ENCODE assay signal across 23 cellular contexts in genomic region chr19:28061111-28061510, GRCh38.
DNase-seq lines count a peak whose midpoint lies in the region; ATAC-seq, FAIRE-seq and TF ChIP-seq lines count a peak whose summit lies in the region.
"Had no signal": no experiment of that assay in that cellular context is flagged by ENCODE, and none has a peak within 500 bp of the region (broad histone marks: within the 10 kb centered on the region; RNA-seq: fewer than 3 reads in every experiment).

No MANE protein-coding gene starts in this region.

- H3K36me3 ChIP-seq in body of pancreas (replicated peaks in 1 of 2; ENCODE audit: insufficient read depth in 1 of 2, low read depth in 2 of 2): no peaks in the 10 kb centered on the region
- no peaks in the 10 kb centered on the region for H3K36me3 ChIP-seq in pancreas
- H3K36me3 ChIP-seq: BLaER1 treated with 17β-estradiol and CSF1 and Interleukin-3, amounts not matched to agents 10 nM and 100 nM had no signal

- no peaks in the 10 kb centered on the region for H3K9me3 ChIP-seq in body of pancreas
- no peaks in the 10 kb centered on the region for H3K9me3 ChIP-seq in pancreas
- H3K9me3 ChIP-seq: Caco-2 had no signal

- H3K4me3 ChIP-seq in body of pancreas: no peak overlapping the region
- no peak overlapping the region for H3K4me3 ChIP-seq in pancreas
- H3K4me3 ChIP-seq: A549; BLaER1 treated with 17β-estradiol and CSF1 and Interleukin-3, amounts not matched to agents 10 nM and 100 nM; GM12878 had no signal

- WGBS in body of pancreas, 2 donors: 33 to 50% methylated on average over 1 of the region's 1 CpG
- 23 to 41% methylated on average over 1 of the region's 1 CpG for WGBS in pancreas, 2 donors

- no peaks in the 10 kb centered on the region for H3K27me3 Mint-ChIP-seq in glutamatergic neuron (ENCODE audit: unreplicated experiment)
- H3K27me3 Mint-ChIP-seq: B cell; CD4-positive, alpha-beta T cell had no signal

- H3K27ac ChIP-seq in body of pancreas: no peak overlapping the region
- H3K27ac ChIP-seq in pancreas: no peak overlapping the region
- H3K27ac ChIP-seq: 22Rv1; A549; BLaER1 treated with 17β-estradiol and CSF1 and Interleukin-3, amounts not matched to agents 10 nM and 100 nM; C4-2B had no signal

- no peak overlapping the region for H3K4me3 Mint-ChIP-seq in glutamatergic neuron (ENCODE audit: unreplicated experiment)
- H3K4me3 Mint-ChIP-seq: B cell; CD4-positive, alpha-beta T cell; CD8-positive, alpha-beta T cell had no signal

- TF ChIP-seq CTCF in body of pancreas (IDR thresholded peaks at IDR 0.05) (no peak), pancreas (IDR thresholded peaks at IDR 0.05) (no peak), GM10266 (IDR thresholded peaks at IDR 0.05; ENCODE audit: control insufficient read depth, insufficient read depth, low read depth, missing control alignments) (no peak), glutamatergic neuron (IDR thresholded peaks at IDR 0.05; ENCODE audit: partially characterized antibody, unreplicated experiment) (no peak)

- TF ChIP-seq POLR2A in body of pancreas (IDR thresholded peaks at IDR 0.05): no peak

- H3K4me1 ChIP-seq in body of pancreas (no peaks in the 10 kb centered on the region), pancreas (no peaks in the 10 kb centered on the region)
- H3K4me1 ChIP-seq: A549; BLaER1 treated with 17β-estradiol and CSF1 and Interleukin-3, amounts not matched to agents 10 nM and 100 nM; Caco-2 had no signal

- DNase-seq in cardiac septum (ENCODE audit: low spot score) (peak; percentile 29), Right ventricle myocardium superior (no peak), body of pancreas (peak in 3 of 4 donors; percentile 32 to 59 (median 32)), pancreas (peak in 3 of 6 donors; percentile 47 to 65 (median 61)), GM10266 (ENCODE audit: extremely low spot score) (no peak), glutamatergic neuron (no peak)
- DNase-seq: AML-193; Caco-2; Calu3; CD4-positive, alpha-beta T cell; CD8-positive, alpha-beta T cell; DMS79 treated with DMSO at 0.1 percent for 48 hours; GF-D8 had no signal

- intact Hi-C loops in cardiac septum (cut with DNase I) (no loop called here), Right ventricle myocardium superior (cut with DNase I) (no loop called here), body of pancreas (cut with DNase I) (no loop called here), pancreas (cut with DNase I) (no loop called here)

- H3K36me3 Mint-ChIP-seq in glutamatergic neuron (ENCODE audit: unreplicated experiment): no peaks in the 10 kb centered on the region
- H3K36me3 Mint-ChIP-seq: CD8-positive, alpha-beta T cell had no signal

- H3K27me3 ChIP-seq in body of pancreas: no peaks in the 10 kb centered on the region
- no peaks in the 10 kb centered on the region for H3K27me3 ChIP-seq in pancreas
- H3K27me3 ChIP-seq: BLaER1 treated with 17β-estradiol and CSF1 and Interleukin-3, amounts not matched to agents 10 nM and 100 nM had no signal

- H3K27ac Mint-ChIP-seq in glutamatergic neuron (ENCODE audit: unreplicated experiment): no peak overlapping the region
- H3K27ac Mint-ChIP-seq: B cell; CD4-positive, alpha-beta T cell; CD8-positive, alpha-beta T cell had no signal

- ATAC-seq in Right ventricle myocardium superior (ENCODE audit: poor library complexity) (no peak), body of pancreas (no peak), pancreas (peak in 3 of 4 donors; percentile 57 to 88 (median 61))
- ATAC-seq: A549; CD8-positive, alpha-beta T cell; GM12878 had no signal

- peaks cover 2% of the 10 kb centered on the region for H3K9me3 Mint-ChIP-seq in glutamatergic neuron (ENCODE audit: unreplicated experiment)
- H3K9me3 Mint-ChIP-seq: CD4-positive, alpha-beta T cell had no signal

- H3K4me1 Mint-ChIP-seq in glutamatergic neuron (ENCODE audit: low read depth, unreplicated experiment): no peaks in the 10 kb centered on the region
- H3K4me1 Mint-ChIP-seq: B cell had no signal

- FAIRE-seq in pancreas (lab: Jason Lieb, UNC): no peak
- FAIRE-seq: A549, D721Med, G401.6, GM12878, GM12892, GM18507 had no signal

Comparison
In these comparisons a context has a peak if more than half of its experiments do, and no peak if none do; other contexts are left out.
1. DNase-seq: peak in cardiac septum (single experiment) and body of pancreas (3 of 4); none in Right ventricle myocardium superior (single experiment), GM10266 (single experiment) and glutamatergic neuron (single experiment).
2. ATAC-seq: peak in pancreas (3 of 4); none in Right ventricle myocardium superior (single experiment) and body of pancreas (single experiment).